In genomic region chr10:89440262-89440661, GRCh38 we compare ENCODE assay signal across 35 cellular contexts. TPM values are rescaled to one million over a fixed set of nuclear protein-coding genes. Genes with fewer than 3 reads are reported as not detected.
DNase-seq lines count a peak whose midpoint lies in the region; ATAC-seq and TF ChIP-seq lines count a peak whose summit lies in the region.
"Had no signal": no experiment of that assay in that cellular context is flagged by ENCODE, and none has a peak within 500 bp of the region (broad histone marks: within the 10 kb centered on the region; RNA-seq: fewer than 3 reads in every experiment).

No MANE protein-coding gene starts in this region.

- TF ChIP-seq CTCF in LNCaP clone FGC (IDR thresholded peaks at IDR 0.05; ENCODE audit: control insufficient read depth, extremely low read depth, insufficient read depth), result no peak
- TF ChIP-seq CTCF in lung (IDR thresholded peaks at IDR 0.05; ENCODE audit: control extremely low read depth, extremely low read depth), result no peak

- 45 to 69% methylated on average over 3 of the region's 3 CpGs for WGBS in lung, 2 donors

- H3K4me1 ChIP-seq in lung (ENCODE audit: control insufficient read depth in 2 of 2, insufficient read depth in 2 of 2, low read length in 2 of 2), result peaks cover 3% of the 10 kb centered on the region in 2 donors
- H3K4me1 ChIP-seq: A549, HAP-1, thyroid gland had no signal

- H3K9me3 ChIP-seq in lung (ENCODE audit: control insufficient read depth in 2 of 2, insufficient read depth in 1 of 2, low read length in 1 of 2), result peaks cover 0 to 4% of the 10 kb centered on the region in 2 donors
- H3K9me3 ChIP-seq: A549, HAP-1, thyroid gland had no signal

- peak overlapping the region in 1 of 2 donors; percentile 22 for H3K27ac ChIP-seq in lung (ENCODE audit: low read depth in 1 of 2, low read length in 1 of 2)
- H3K27ac ChIP-seq: A549, brain microvascular endothelial cell, KMS-11, thyroid gland had no signal

- no peaks in the 10 kb centered on the region for H3K36me3 ChIP-seq in lung (ENCODE audit: control insufficient read depth in 2 of 2, insufficient read depth in 2 of 2, low read length in 2 of 2)
- H3K36me3 ChIP-seq: brain microvascular endothelial cell, HAP-1, thyroid gland had no signal

- intact Hi-C loops in cardiac septum (cut with DNase I), result no loop called here

- ATAC-seq in lung (ENCODE audit: insufficient read depth, low FRiP score) (no peak), GM21447 (IDR thresholded peaks at IDR 0.05; ENCODE audit: unreplicated experiment) (no peak)
- ATAC-seq: A549; naive thymus-derived CD8-positive, alpha-beta T cell; SK-N-SH treated with all-trans-retinoic acid at 6 μM for 48 hours; stimulated activated naive CD8-positive, alpha-beta T cell treated with anti-CD3 and anti-CD28 coated beads, Interleukin-15, amount 100 ng/mL, for 72 hours; T-helper 17 cell had no signal

- DNase-seq in NCI-H146 (lab: John Stamatoyannopoulos, UW) (peak; percentile 19), NCI-H146 treated with DMSO at 0.1 percent for 48 hours (lab: John Stamatoyannopoulos, UW; ENCODE audit: unreplicated experiment) (no peak), LNCaP clone FGC (ENCODE audit: low read depth) (peak; percentile 32), cardiac septum (ENCODE audit: low spot score) (peak; percentile 82), lung (ENCODE audit: low spot score) (peak; percentile 51), retina (no peak), hypothalamus (lab: John Stamatoyannopoulos, UW) (no peak)
- DNase-seq: activated CD4-positive, alpha-beta memory T cell treated with anti-CD3 and anti-CD28 coated beads for 36 hours; activated CD4-positive, CD25-positive, alpha-beta regulatory T cell treated with anti-CD3 and anti-CD28 coated beads, Interleukin-2, amount 50 U/mL, for 72 hours; activated CD8-positive, alpha-beta memory T cell treated with anti-CD3 and anti-CD28 coated beads, Interleukin-2, amount 50 U/mL, for 4 hours; activated naive CD4-positive, alpha-beta T cell treated with anti-CD3 and anti-CD28 coated beads, Interleukin-2, amount 10 ng/mL, durations not matched to agents 7 days and 5 days; AML-193; brain microvascular endothelial cell; CD4-positive, alpha-beta T cell; effector memory CD4-positive, alpha-beta T cell; GDM1; head of caudate nucleus; MV-4-11; naive thymus-derived CD8-positive, alpha-beta T cell; NCI-H1930; NCI-H2227 treated with DMSO at 0.1 percent for 48 hours; NCI-H82; occipital lobe; stimulated activated CD4-positive, alpha-beta T cell treated with anti-CD3 and anti-CD28 coated beads, Interleukin-1b, Interleukin-23, amount 100 ng/mL, for 48 hours; stimulated activated CD8-positive, alpha-beta memory T cell treated with anti-CD3 and anti-CD28 coated beads, Interleukin-4, amount 100 ng/mL, for 48 hours; stimulated activated naive CD8-positive, alpha-beta T cell treated with anti-CD3 and anti-CD28 coated beads, Interleukin-15, amount 100 ng/mL, for 72 hours; T-helper 17 cell; thyroid gland had no signal

- no peaks in the 10 kb centered on the region for H3K27me3 ChIP-seq in lung (ENCODE audit: control insufficient read depth, insufficient read depth)
- H3K27me3 ChIP-seq: brain microvascular endothelial cell, thyroid gland had no signal

- no peak overlapping the region for H3K4me3 ChIP-seq in LNCaP clone FGC (ENCODE audit: low read depth, low read length)
- no peak overlapping the region for H3K4me3 ChIP-seq in lung
- H3K4me3 ChIP-seq: A549, HAP-1, smooth muscle cell, thyroid gland had no signal

RNA-seq across cellular contexts. Expression of gene IFIT5, which starts 25.9 kb away (rescaled TPM):
- 11.5 TPM for total RNA-seq in cardiac septum
- 10 to 100 TPM; 17.7 to 21.8 TPM for total RNA-seq in lung
- polyA plus RNA-seq in lung, result 10 to 100 TPM; 12.6 to 13.5 TPM

RNA-seq across cellular contexts. Expression of gene IFIT1, which starts 47.8 kb away (rescaled TPM):
- total RNA-seq in cardiac septum, result 9.8 TPM
- total RNA-seq in lung, result 10 to 100 TPM; 11.1 to 16.9 TPM
- polyA plus RNA-seq in lung, result 10 to 100 TPM; 13.1 to 17.7 TPM
- total RNA-seq: OCI-LY7 had no signal

Comparison
In these comparisons a context has a peak if more than half of its experiments do, and no peak if none do; other contexts are left out.
1. DNase-seq: peak in NCI-H146 (single experiment), LNCaP clone FGC (single experiment), cardiac septum (single experiment) and lung (single experiment); none in NCI-H146 treated with DMSO at 0.1 percent for 48 hours (single experiment), retina (single experiment) and hypothalamus (0 of 51).